In genomic region chr1:39212499-39212898, GRCh38 we compare ENCODE assay signal across 18 cellular contexts. TPM values are rescaled to one million over a fixed set of nuclear protein-coding genes. Genes with fewer than 3 reads are reported as not detected.
A peak's percentile ranks its signal among the peaks of the same experiment; 100 is the strongest.
DNase-seq lines count a peak whose midpoint lies in the region; ATAC-seq and TF ChIP-seq lines count a peak whose summit lies in the region.
"Had no signal": no experiment of that assay in that cellular context is flagged by ENCODE, and none has a peak within 500 bp of the region (broad histone marks: within the 10 kb centered on the region; RNA-seq: fewer than 3 reads in every experiment).

No MANE protein-coding gene starts in this region.

- WGBS in right cardiac atrium, result 72% methylated on average over 8 of the region's 8 CpGs
- WGBS in mesendoderm (ENCODE audit: extremely low coverage, insufficient coverage, low lambda C conversion rate), result no CpG with 5 or more reads among the region's 8 CpGs
- WGBS in tibial nerve, 2 donors, result 92 to 93% methylated on average over 8 of the region's 8 CpGs

- no peaks in the 10 kb centered on the region for H3K9me3 ChIP-seq in right cardiac atrium (ENCODE audit: control insufficient read depth, low read length)
- no peaks in the 10 kb centered on the region for H3K9me3 ChIP-seq in ascending aorta
- H3K9me3 ChIP-seq in tibial nerve, result no peaks in the 10 kb centered on the region
- H3K9me3 ChIP-seq: body of pancreas, MG63 had no signal

- H4K5ac ChIP-seq in mesendoderm (ENCODE audit: low read length), result no peak overlapping the region

- no peak for TF ChIP-seq POLR2A in tibial nerve (IDR thresholded peaks at IDR 0.05)

- H2BK120ac ChIP-seq in mesendoderm (ENCODE audit: low read depth, low read length), result no peak overlapping the region

- no peak for TF ChIP-seq EP300 in tibial nerve (IDR thresholded peaks at IDR 0.05)

- ATAC-seq in right cardiac atrium (no peak), Right ventricle myocardium superior (ENCODE audit: poor library complexity) (no peak)
- ATAC-seq: body of pancreas; naive thymus-derived CD8-positive, alpha-beta T cell; PC-3 had no signal

- H3K56ac ChIP-seq in mesendoderm (ENCODE audit: low read length), result no peak overlapping the region

- TF ChIP-seq CTCF in ascending aorta (IDR thresholded peaks at IDR 0.05), result no peak
- no peak for TF ChIP-seq CTCF in tibial nerve (IDR thresholded peaks at IDR 0.05)

- H3K79me1 ChIP-seq in mesendoderm (ENCODE audit: low read length), result peaks cover 8% of the 10 kb centered on the region

- no peak overlapping the region for H3K18ac ChIP-seq in mesendoderm (ENCODE audit: low read length)

- H3K4ac ChIP-seq in mesendoderm (ENCODE audit: low read depth, low read length), result no peak overlapping the region

- no peak overlapping the region for H3K4me2 ChIP-seq in mesendoderm (ENCODE audit: low read length)

- H2BK15ac ChIP-seq in mesendoderm (replicated peaks; ENCODE audit: low read depth), result no peak overlapping the region

- DNase-seq in right cardiac atrium, result no peak
- no peak for DNase-seq in Right ventricle myocardium superior
- no peak for DNase-seq in ascending aorta (ENCODE audit: low spot score in 2 of 2)
- DNase-seq in mesendoderm, result no peak
- DNase-seq in cortex of kidney (lab: John Stamatoyannopoulos, UW), result no peak
- DNase-seq in activated T-cell treated with anti-CD3 and anti-CD28 coated beads for 4 hours, result no peak
- DNase-seq in GM03348 (ENCODE audit: low spot score), result no peak
- DNase-seq in tibial nerve (ENCODE audit: low spot score in 2 of 2), result no peak
- DNase-seq: activated CD4-positive, alpha-beta T cell treated with anti-CD3 and anti-CD28 coated beads for 48 hours; activated naive CD4-positive, alpha-beta T cell treated with Interleukin-2 at 50 U/mL for 16 hours; body of pancreas; DND-41; MG63; naive thymus-derived CD8-positive, alpha-beta T cell; NCI-H146; NCI-H2171 treated with DMSO at 0.1 percent for 48 hours; NCI-H748 treated with DMSO at 0.1 percent for 48 hours; PC-3 had no signal

- intact Hi-C loops in right cardiac atrium (cut with DNase I), result no loop called here
- intact Hi-C loops in Right ventricle myocardium superior (cut with DNase I), result no loop called here
- intact Hi-C loops in ascending aorta (cut with DNase I), result no loop called here

- H3K27me3 ChIP-seq in right cardiac atrium (ENCODE audit: control insufficient read depth, insufficient read depth) (no peaks in the 10 kb centered on the region), ascending aorta (no peaks in the 10 kb centered on the region), mesendoderm (ENCODE audit: insufficient read depth, low read length, poor library complexity) (no peaks in the 10 kb centered on the region), tibial nerve (no peaks in the 10 kb centered on the region)
- H3K27me3 ChIP-seq: body of pancreas, MG63 had no signal

- peaks cover 4% of the 10 kb centered on the region for H3K79me2 ChIP-seq in mesendoderm (ENCODE audit: control insufficient read depth, insufficient read depth, low read length)

- peaks cover 20% of the 10 kb centered on the region for H3K4me1 ChIP-seq in right cardiac atrium (ENCODE audit: control insufficient read depth, insufficient read depth, low read length)
- H3K4me1 ChIP-seq in ascending aorta, result peaks cover 14 to 58% of the 10 kb centered on the region in 2 donors
- H3K4me1 ChIP-seq in mesendoderm (ENCODE audit: control insufficient read depth, low read depth, low read length), result peaks cover 16% of the 10 kb centered on the region
- peaks cover 2 to 41% (median 23%) of the 10 kb centered on the region in 4 donors for H3K4me1 ChIP-seq in tibial nerve

- H3K36me3 ChIP-seq in ascending aorta (no peaks in the 10 kb centered on the region), mesendoderm (ENCODE audit: control insufficient read depth, insufficient read depth, low read length) (no peaks in the 10 kb centered on the region), tibial nerve (no peaks in the 10 kb centered on the region)
- H3K36me3 ChIP-seq: MG63 had no signal

- H3K9ac ChIP-seq in mesendoderm (ENCODE audit: low read length), result no peak overlapping the region

- H3K23ac ChIP-seq in mesendoderm (ENCODE audit: low read length), result peak overlapping the region; percentile 34

- no peak overlapping the region for H2AK5ac ChIP-seq in mesendoderm (ENCODE audit: low read length)

- no peak overlapping the region for H2BK5ac ChIP-seq in mesendoderm (ENCODE audit: low read length)

- H3K27ac ChIP-seq in right cardiac atrium (ENCODE audit: low read length) (peak overlapping the region; percentile 48), ascending aorta (peak overlapping the region; percentile 77 to 81), mesendoderm (ENCODE audit: low read depth, low read length) (no peak overlapping the region), tibial nerve (no peak overlapping the region)

- H3K4me3 ChIP-seq in right cardiac atrium (ENCODE audit: low read length), result no peak overlapping the region
- H3K4me3 ChIP-seq in ascending aorta, result no peak overlapping the region
- no peak overlapping the region for H3K4me3 ChIP-seq in mesendoderm (ENCODE audit: low read length)
- no peak overlapping the region for H3K4me3 ChIP-seq in tibial nerve
- H3K4me3 ChIP-seq: body of pancreas, MG63 had no signal

- H4K8ac ChIP-seq in mesendoderm (ENCODE audit: low read depth, low read length), result no peak overlapping the region

RNA-seq across cellular contexts. Expression of gene MACF1, which starts 8.0 kb away (rescaled TPM):
- 100 to 1,000 TPM; 294 to 359 (median 326) TPM for total RNA-seq in right cardiac atrium
- 145 TPM for polyA plus RNA-seq in right cardiac atrium
- 200 TPM for total RNA-seq in Right ventricle myocardium superior
- total RNA-seq in ascending aorta, result 279 TPM
- 104 TPM for polyA plus RNA-seq in mesendoderm (2013, experiment 1 of 2)
- polyA plus RNA-seq in mesendoderm (2013, experiment 2 of 2), result 101 TPM
- 100 to 1,000 TPM; 214 to 296 (median 244) TPM for total RNA-seq in tibial nerve

Comparison
In these comparisons a context has a peak if more than half of its experiments do, and no peak if none do; other contexts are left out.
1. H3K27ac ChIP-seq: peak in right cardiac atrium (single experiment) and ascending aorta (2 of 2); none in mesendoderm (single experiment) and tibial nerve (0 of 4).